ENCODE assay signal across 1 cellular context in the genomic region with DNA sequence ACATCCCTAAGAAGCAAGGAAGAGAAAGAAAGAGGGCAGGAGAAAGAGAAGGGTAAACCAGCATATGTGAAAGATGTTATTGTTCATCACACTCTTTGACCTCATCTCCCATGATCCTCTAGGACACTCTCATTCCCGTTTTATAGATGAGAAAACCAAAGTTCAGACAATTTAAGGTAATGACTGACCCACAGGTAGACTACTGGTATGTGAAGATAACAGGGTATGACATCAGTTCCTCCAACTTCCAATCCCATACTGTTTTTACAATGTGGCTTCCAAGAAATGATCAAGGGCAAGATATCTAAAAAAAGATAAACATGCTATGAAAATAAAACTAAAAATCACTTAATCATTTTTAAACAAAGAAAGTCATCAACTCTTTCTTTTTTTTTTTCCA.
TF ChIP-seq lines count a peak whose summit lies in the region.

No MANE protein-coding gene starts in this region.

TF ChIP-seq in K562, 482 proteins besides CTCF, POLR2A, EP300 and RAD21 (continued from another document and continues in another):
- TF ChIP-seq DNMT1 (IDR thresholded peaks at IDR 0.05) (no peak), BRF1 (IDR thresholded peaks at IDR 0.05; ENCODE audit: borderline replicate concordance, extremely low read depth, insufficient read length) (no peak), POLR3G (IDR thresholded peaks at IDR 0.05; ENCODE audit: extremely low read depth, insufficient read length, insufficient replicate concordance) (no peak), HDAC1 (IDR thresholded peaks at IDR 0.05) (no peak), COPS2 (conservative IDR thresholded peaks at IDR 0.05) (no peak), ZKSCAN8 (CRISPR knock-in tag; IDR thresholded peaks at IDR 0.05) (no peak), XRCC5 (IDR thresholded peaks at IDR 0.05; ENCODE audit: low read depth, low read length) (no peak), TSC22D4 (tag; IDR thresholded peaks at IDR 0.05) (no peak), HDAC3 (IDR thresholded peaks at IDR 0.05; ENCODE audit: borderline replicate concordance, partially characterized antibody) (no peak), WHSC1 (IDR thresholded peaks at IDR 0.05; ENCODE audit: low read length) (no peak), TBP (optimal IDR thresholded peaks at IDR 0.05; ENCODE audit: low read depth, low read length) (no peak), RBBP5 (IDR thresholded peaks at IDR 0.05; ENCODE audit: borderline replicate concordance, insufficient read depth, low read length, poor library complexity, severe bottlenecking) (no peak), ZNF589 (CRISPR knock-in tag; IDR thresholded peaks at IDR 0.05; ENCODE audit: low read depth) (no peak), SAFB (IDR thresholded peaks at IDR 0.05; ENCODE audit: borderline replicate concordance, low read depth, low read length) (no peak), MCM2 (IDR thresholded peaks at IDR 0.05; ENCODE audit: low read depth) (no peak), ZNF699 (CRISPR knock-in tag; IDR thresholded peaks at IDR 0.05; ENCODE audit: insufficient replicate concordance) (no peak), RBM14 (IDR thresholded peaks at IDR 0.05; ENCODE audit: borderline replicate concordance, insufficient read depth, low read depth, low read length) (no peak), ZNF165 (CRISPR knock-in tag; IDR thresholded peaks at IDR 0.05; ENCODE audit: borderline replicate concordance) (no peak), KLF13 (tag; IDR thresholded peaks at IDR 0.05; ENCODE audit: borderline replicate concordance, low read depth) (no peak), HCFC1 (IDR thresholded peaks at IDR 0.05; ENCODE audit: low read depth, low read length) (no peak), PHF20 (IDR thresholded peaks at IDR 0.05; ENCODE audit: partially characterized antibody) (no peak), SRSF7 (optimal IDR thresholded peaks at IDR 0.05; ENCODE audit: low read depth, low read length) (no peak), RFX5 (IDR thresholded peaks at IDR 0.05; ENCODE audit: low read depth, low read length) (no peak), ZEB2 (IDR thresholded peaks at IDR 0.05) (peak; percentile 94), KAT8 (IDR thresholded peaks at IDR 0.05; ENCODE audit: low read depth) (no peak), SMC3 (conservative IDR thresholded peaks at IDR 0.05; ENCODE audit: insufficient read depth, low read depth, low read length) (no peak), SIN3B (IDR thresholded peaks at IDR 0.05; ENCODE audit: low read depth) (no peak), ZNF436 (CRISPR knock-in tag; IDR thresholded peaks at IDR 0.05) (no peak), OTX1 (CRISPR knock-in tag; IDR thresholded peaks at IDR 0.05) (0 out of 2 replicates have a peak, but pooled peaks have one; percentile 12), EWSR1 (IDR thresholded peaks at IDR 0.05; ENCODE audit: borderline replicate concordance, low read depth, partially characterized antibody) (no peak), CCNT2 (IDR thresholded peaks at IDR 0.05; ENCODE audit: borderline replicate concordance, extremely low read depth, insufficient read length, low read depth, low read length) (no peak), ZNF316 (IDR thresholded peaks at IDR 0.05) (no peak), SETDB1 (IDR thresholded peaks at IDR 0.05; ENCODE audit: low read length) (no peak), NFATC3 (IDR thresholded peaks at IDR 0.05) (no peak), YBX1 (IDR thresholded peaks at IDR 0.05) (no peak), ZNF57 (CRISPR knock-in tag; IDR thresholded peaks at IDR 0.05) (0 out of 2 replicates have a peak, but pooled peaks have one; percentile 32), RBFOX2 (IDR thresholded peaks at IDR 0.05; ENCODE audit: low read depth, low read length) (no peak), ZBTB1 (CRISPR knock-in tag; IDR thresholded peaks at IDR 0.05; ENCODE audit: borderline replicate concordance, low read depth) (no peak), LCOR (CRISPR knock-in tag; IDR thresholded peaks at IDR 0.05) (no peak), ESRRB (CRISPR knock-in tag; IDR thresholded peaks at IDR 0.05; ENCODE audit: borderline replicate concordance) (no peak), FOXA3 (CRISPR knock-in tag; conservative IDR thresholded peaks at IDR 0.05 in 1 of 2, IDR thresholded peaks at IDR 0.05 in 1 of 2) (no peak), KAT2B (IDR thresholded peaks at IDR 0.05; ENCODE audit: low read depth, low read length) (no peak), SMARCA5 (IDR thresholded peaks at IDR 0.05) (no peak)
- TF ChIP-seq, protein P1, sequence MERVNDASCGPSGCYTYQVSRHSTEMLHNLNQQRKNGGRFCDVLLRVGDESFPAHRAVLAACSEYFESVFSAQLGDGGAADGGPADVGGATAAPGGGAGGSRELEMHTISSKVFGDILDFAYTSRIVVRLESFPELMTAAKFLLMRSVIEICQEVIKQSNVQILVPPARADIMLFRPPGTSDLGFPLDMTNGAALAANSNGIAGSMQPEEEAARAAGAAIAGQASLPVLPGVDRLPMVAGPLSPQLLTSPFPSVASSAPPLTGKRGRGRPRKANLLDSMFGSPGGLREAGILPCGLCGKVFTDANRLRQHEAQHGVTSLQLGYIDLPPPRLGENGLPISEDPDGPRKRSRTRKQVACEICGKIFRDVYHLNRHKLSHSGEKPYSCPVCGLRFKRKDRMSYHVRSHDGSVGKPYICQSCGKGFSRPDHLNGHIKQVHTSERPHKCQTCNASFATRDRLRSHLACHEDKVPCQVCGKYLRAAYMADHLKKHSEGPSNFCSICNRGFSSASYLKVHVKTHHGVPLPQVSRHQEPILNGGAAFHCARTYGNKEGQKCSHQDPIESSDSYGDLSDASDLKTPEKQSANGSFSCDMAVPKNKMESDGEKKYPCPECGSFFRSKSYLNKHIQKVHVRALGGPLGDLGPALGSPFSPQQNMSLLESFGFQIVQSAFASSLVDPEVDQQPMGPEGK (CRISPR knock-in tag; IDR thresholded peaks at IDR 0.05; ENCODE audit: borderline replicate concordance) = no peak
- TF ChIP-seq, protein P2, sequence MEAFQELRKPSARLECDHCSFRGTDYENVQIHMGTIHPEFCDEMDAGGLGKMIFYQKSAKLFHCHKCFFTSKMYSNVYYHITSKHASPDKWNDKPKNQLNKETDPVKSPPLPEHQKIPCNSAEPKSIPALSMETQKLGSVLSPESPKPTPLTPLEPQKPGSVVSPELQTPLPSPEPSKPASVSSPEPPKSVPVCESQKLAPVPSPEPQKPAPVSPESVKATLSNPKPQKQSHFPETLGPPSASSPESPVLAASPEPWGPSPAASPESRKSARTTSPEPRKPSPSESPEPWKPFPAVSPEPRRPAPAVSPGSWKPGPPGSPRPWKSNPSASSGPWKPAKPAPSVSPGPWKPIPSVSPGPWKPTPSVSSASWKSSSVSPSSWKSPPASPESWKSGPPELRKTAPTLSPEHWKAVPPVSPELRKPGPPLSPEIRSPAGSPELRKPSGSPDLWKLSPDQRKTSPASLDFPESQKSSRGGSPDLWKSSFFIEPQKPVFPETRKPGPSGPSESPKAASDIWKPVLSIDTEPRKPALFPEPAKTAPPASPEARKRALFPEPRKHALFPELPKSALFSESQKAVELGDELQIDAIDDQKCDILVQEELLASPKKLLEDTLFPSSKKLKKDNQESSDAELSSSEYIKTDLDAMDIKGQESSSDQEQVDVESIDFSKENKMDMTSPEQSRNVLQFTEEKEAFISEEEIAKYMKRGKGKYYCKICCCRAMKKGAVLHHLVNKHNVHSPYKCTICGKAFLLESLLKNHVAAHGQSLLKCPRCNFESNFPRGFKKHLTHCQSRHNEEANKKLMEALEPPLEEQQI (IDR thresholded peaks at IDR 0.05) = no peak
- TF ChIP-seq, protein P3, sequence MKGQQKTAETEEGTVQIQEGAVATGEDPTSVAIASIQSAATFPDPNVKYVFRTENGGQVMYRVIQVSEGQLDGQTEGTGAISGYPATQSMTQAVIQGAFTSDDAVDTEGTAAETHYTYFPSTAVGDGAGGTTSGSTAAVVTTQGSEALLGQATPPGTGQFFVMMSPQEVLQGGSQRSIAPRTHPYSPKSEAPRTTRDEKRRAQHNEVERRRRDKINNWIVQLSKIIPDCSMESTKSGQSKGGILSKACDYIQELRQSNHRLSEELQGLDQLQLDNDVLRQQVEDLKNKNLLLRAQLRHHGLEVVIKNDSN (CRISPR knock-in tag; IDR thresholded peaks at IDR 0.05) = no peak
- TF ChIP-seq, protein P4, sequence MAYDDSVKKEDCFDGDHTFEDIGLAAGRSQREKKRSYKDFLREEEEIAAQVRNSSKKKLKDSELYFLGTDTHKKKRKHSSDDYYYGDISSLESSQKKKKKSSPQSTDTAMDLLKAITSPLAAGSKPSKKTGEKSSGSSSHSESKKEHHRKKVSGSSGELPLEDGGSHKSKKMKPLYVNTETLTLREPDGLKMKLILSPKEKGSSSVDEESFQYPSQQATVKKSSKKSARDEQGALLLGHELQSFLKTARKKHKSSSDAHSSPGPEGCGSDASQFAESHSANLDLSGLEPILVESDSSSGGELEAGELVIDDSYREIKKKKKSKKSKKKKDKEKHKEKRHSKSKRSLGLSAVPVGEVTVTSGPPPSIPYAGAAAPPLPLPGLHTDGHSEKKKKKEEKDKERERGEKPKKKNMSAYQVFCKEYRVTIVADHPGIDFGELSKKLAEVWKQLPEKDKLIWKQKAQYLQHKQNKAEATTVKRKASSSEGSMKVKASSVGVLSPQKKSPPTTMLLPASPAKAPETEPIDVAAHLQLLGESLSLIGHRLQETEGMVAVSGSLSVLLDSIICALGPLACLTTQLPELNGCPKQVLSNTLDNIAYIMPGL (CRISPR knock-in tag; IDR thresholded peaks at IDR 0.05) = no peak
- TF ChIP-seq, protein P5, sequence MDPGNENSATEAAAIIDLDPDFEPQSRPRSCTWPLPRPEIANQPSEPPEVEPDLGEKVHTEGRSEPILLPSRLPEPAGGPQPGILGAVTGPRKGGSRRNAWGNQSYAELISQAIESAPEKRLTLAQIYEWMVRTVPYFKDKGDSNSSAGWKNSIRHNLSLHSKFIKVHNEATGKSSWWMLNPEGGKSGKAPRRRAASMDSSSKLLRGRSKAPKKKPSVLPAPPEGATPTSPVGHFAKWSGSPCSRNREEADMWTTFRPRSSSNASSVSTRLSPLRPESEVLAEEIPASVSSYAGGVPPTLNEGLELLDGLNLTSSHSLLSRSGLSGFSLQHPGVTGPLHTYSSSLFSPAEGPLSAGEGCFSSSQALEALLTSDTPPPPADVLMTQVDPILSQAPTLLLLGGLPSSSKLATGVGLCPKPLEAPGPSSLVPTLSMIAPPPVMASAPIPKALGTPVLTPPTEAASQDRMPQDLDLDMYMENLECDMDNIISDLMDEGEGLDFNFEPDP (CRISPR knock-in tag; IDR thresholded peaks at IDR 0.05) = no peak
- TF ChIP-seq, protein P6, sequence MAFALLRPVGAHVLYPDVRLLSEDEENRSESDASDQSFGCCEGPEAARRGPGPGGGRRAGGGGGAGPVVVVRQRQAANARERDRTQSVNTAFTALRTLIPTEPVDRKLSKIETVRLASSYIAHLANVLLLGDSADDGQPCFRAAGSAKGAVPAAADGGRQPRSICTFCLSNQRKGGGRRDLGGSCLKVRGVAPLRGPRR (CRISPR knock-in tag; IDR thresholded peaks at IDR 0.05) = 0 out of 2 replicates have a peak, but pooled peaks have one; percentile 28
- TF ChIP-seq, protein P7, sequence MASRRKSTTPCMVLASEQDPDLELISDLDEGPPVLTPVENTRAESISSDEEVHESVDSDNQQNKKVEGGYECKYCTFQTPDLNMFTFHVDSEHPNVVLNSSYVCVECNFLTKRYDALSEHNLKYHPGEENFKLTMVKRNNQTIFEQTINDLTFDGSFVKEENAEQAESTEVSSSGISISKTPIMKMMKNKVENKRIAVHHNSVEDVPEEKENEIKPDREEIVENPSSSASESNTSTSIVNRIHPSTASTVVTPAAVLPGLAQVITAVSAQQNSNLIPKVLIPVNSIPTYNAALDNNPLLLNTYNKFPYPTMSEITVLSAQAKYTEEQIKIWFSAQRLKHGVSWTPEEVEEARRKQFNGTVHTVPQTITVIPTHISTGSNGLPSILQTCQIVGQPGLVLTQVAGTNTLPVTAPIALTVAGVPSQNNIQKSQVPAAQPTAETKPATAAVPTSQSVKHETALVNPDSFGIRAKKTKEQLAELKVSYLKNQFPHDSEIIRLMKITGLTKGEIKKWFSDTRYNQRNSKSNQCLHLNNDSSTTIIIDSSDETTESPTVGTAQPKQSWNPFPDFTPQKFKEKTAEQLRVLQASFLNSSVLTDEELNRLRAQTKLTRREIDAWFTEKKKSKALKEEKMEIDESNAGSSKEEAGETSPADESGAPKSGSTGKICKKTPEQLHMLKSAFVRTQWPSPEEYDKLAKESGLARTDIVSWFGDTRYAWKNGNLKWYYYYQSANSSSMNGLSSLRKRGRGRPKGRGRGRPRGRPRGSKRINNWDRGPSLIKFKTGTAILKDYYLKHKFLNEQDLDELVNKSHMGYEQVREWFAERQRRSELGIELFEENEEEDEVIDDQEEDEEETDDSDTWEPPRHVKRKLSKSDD (conservative IDR thresholded peaks at IDR 0.05; ENCODE audit: low read length) = no peak
- TF ChIP-seq, protein P8, sequence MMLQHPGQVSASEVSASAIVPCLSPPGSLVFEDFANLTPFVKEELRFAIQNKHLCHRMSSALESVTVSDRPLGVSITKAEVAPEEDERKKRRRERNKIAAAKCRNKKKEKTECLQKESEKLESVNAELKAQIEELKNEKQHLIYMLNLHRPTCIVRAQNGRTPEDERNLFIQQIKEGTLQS (IDR thresholded peaks at IDR 0.05) = peak; percentile 77
- TF ChIP-seq, protein P8 (CRISPR knock-in tag; conservative IDR thresholded peaks at IDR 0.05) = no peak
- TF ChIP-seq, protein P9, sequence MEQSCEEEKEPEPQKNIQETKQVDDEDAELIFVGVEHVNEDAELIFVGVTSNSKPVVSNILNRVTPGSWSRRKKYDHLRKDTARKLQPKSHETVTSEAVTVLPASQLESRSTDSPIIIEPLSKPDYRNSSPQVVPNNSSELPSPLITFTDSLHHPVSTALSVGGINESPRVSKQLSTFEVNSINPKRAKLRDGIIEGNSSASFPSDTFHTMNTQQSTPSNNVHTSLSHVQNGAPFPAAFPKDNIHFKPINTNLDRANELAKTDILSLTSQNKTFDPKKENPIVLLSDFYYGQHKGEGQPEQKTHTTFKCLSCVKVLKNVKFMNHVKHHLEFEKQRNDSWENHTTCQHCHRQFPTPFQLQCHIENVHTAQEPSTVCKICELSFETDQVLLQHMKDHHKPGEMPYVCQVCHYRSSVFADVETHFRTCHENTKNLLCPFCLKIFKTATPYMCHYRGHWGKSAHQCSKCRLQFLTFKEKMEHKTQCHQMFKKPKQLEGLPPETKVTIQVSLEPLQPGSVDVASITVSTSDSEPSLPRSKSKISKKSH (CRISPR knock-in tag; IDR thresholded peaks at IDR 0.05) = no peak
- TF ChIP-seq, protein P10, sequence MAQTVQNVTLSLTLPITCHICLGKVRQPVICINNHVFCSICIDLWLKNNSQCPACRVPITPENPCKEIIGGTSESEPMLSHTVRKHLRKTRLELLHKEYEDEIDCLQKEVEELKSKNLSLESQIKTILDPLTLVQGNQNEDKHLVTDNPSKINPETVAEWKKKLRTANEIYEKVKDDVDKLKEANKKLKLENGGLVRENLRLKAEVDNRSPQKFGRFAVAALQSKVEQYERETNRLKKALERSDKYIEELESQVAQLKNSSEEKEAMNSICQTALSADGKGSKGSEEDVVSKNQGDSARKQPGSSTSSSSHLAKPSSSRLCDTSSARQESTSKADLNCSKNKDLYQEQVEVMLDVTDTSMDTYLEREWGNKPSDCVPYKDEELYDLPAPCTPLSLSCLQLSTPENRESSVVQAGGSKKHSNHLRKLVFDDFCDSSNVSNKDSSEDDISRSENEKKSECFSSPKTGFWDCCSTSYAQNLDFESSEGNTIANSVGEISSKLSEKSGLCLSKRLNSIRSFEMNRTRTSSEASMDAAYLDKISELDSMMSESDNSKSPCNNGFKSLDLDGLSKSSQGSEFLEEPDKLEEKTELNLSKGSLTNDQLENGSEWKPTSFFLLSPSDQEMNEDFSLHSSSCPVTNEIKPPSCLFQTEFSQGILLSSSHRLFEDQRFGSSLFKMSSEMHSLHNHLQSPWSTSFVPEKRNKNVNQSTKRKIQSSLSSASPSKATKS (CRISPR knock-in tag; IDR thresholded peaks at IDR 0.05) = no peak
